Comparison of ENCODE assay signal across 25 cellular contexts in genomic region chrX:28108186-28108945, GRCh38.
"Had no signal": no experiment of that assay in that cellular context is flagged by ENCODE, and none has a peak within 500 bp of the region (broad histone marks: within the 10 kb centered on the region; RNA-seq: fewer than 3 reads in every experiment).

No MANE protein-coding gene starts in this region.

- H3K36me3 ChIP-seq: esophagus muscularis mucosa, gastroesophageal sphincter, heart left ventricle, left lung, ovary, right atrium auricular region, stomach, tibial artery, upper lobe of left lung had no signal

- H3K36me3 Mint-ChIP-seq: natural killer cell; stimulated activated effector memory CD8-positive, alpha-beta T cell treated with anti-CD3 and anti-CD28 coated beads, Interleukin-12 subunit alpha, Interleukin-12 subunit beta, amount 100 ng/mL, for 72 hours had no signal

- H3K4me3 ChIP-seq: esophagus muscularis mucosa, gastroesophageal sphincter, heart left ventricle, hepatocyte, left lung, ovary, right atrium auricular region, stomach, tibial artery, upper lobe of left lung had no signal

- H3K79me2 ChIP-seq: hepatocyte had no signal

- H3K27ac ChIP-seq: esophagus muscularis mucosa, foreskin keratinocyte, gastroesophageal sphincter, heart left ventricle, hepatocyte, left lung, ovary, right atrium auricular region, stomach, tibial artery, upper lobe of left lung had no signal

- H3K4me1 Mint-ChIP-seq: natural killer cell; stimulated activated effector memory CD8-positive, alpha-beta T cell treated with anti-CD3 and anti-CD28 coated beads, Interleukin-12 subunit alpha, Interleukin-12 subunit beta, amount 100 ng/mL, for 72 hours had no signal

- DNase-seq: cerebellar nuclear complex; effector CD8-positive, alpha-beta T cell; endodermal cell; foreskin keratinocyte; heart left ventricle; kidney; left lung; mammary epithelial cell; mesendoderm; natural killer cell; occipital lobe; ovary; stimulated activated CD4-positive, alpha-beta T cell treated with anti-CD3 and anti-CD28 coated beads, Interleukin-2, amount 100 ng/mL, for 24 hours; stimulated activated CD4-positive, alpha-beta T cell treated with anti-CD3 and anti-CD28 coated beads, Interleukin-4, amount 100 ng/mL, for 24 hours; stimulated activated naive CD4-positive, alpha-beta T cell treated with Interleukin-2 at 50 U/mL for 16 hours; stomach; tibial artery; upper lobe of left lung had no signal

- H3K4me3 Mint-ChIP-seq: endodermal cell; natural killer cell; stimulated activated effector memory CD8-positive, alpha-beta T cell treated with anti-CD3 and anti-CD28 coated beads, Interleukin-12 subunit alpha, Interleukin-12 subunit beta, amount 100 ng/mL, for 72 hours had no signal

- H3K4me2 ChIP-seq: hepatocyte had no signal

- H2AFZ ChIP-seq: hepatocyte had no signal

- H3K27ac Mint-ChIP-seq: endodermal cell; natural killer cell; stimulated activated effector memory CD8-positive, alpha-beta T cell treated with anti-CD3 and anti-CD28 coated beads, Interleukin-12 subunit alpha, Interleukin-12 subunit beta, amount 100 ng/mL, for 72 hours had no signal

- FAIRE-seq: kidney, urothelium cell line had no signal

- H3K9me3 Mint-ChIP-seq: endodermal cell had no signal

- ATAC-seq: foreskin keratinocyte; gastroesophageal sphincter; heart left ventricle; left lung; natural killer cell; sciatic nerve; stimulated activated effector memory CD8-positive, alpha-beta T cell treated with anti-CD3 and anti-CD28 coated beads, Interleukin-12 subunit alpha, Interleukin-12 subunit beta, amount 100 ng/mL, for 72 hours had no signal

- H3K27me3 ChIP-seq: esophagus muscularis mucosa, foreskin keratinocyte, gastroesophageal sphincter, heart left ventricle, hepatocyte, left lung, ovary, right atrium auricular region, stomach, tibial artery, upper lobe of left lung had no signal

- H3K4me1 ChIP-seq: foreskin keratinocyte, gastroesophageal sphincter, heart left ventricle, left lung, right atrium auricular region, stomach, tibial artery, upper lobe of left lung had no signal

- H3K9me3 ChIP-seq: esophagus muscularis mucosa, gastroesophageal sphincter, heart left ventricle, left lung, ovary, right atrium auricular region, stomach, tibial artery, upper lobe of left lung had no signal
